1 cellular context compared by ENCODE assay signal in the genomic region with DNA sequence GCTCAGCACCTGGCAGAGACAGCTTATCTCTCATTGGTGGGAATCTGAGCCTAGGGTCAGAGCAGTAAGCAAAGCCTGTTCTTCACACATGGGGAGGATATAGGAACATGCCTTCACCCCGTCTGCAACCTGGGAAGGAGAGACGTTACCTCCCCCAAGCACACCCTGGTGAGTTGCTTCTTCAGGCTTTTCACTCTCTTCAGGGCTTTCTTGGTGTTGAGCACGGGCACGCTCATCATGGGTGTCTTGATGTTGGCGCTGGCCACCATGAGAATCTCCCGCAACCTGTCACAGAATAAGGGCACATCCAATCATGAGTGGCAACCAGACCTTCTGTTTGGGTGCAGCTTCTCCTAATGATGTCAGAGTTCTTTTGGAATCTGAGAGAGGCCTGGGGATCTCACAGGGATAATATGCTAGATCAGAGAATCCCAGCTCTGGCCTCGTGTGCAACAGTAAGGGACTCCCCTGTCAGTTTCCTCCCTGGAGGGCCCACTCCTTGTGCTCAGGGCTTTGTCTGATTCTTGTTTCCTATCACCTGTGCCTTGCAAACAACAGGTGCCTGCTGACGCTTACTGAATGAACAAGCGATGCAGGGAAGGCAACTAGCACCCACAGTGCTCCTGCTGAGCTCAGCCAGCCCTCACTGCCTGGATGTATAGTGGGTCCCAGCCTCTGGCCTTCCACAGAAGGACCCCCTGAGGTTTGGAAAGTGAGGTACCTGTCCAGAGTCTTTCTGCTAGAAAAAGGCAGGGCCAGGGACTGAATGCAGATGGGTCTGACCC.
TF ChIP-seq lines count a peak whose summit lies in the region.

No MANE protein-coding gene starts in this region.

TF ChIP-seq in IMR-90, 13 proteins besides CTCF, POLR2A, EP300 and RAD21:
- TF ChIP-seq MAZ (IDR thresholded peaks at IDR 0.05; ENCODE audit: borderline replicate concordance, low read depth, low read length) (no peak), SMC3 (IDR thresholded peaks at IDR 0.05; ENCODE audit: low read depth, low read length) (no peak), RCOR1 (IDR thresholded peaks at IDR 0.05; ENCODE audit: insufficient replicate concordance, low read length) (no peak), NFE2L2 (IDR thresholded peaks at IDR 0.05; ENCODE audit: low read depth, low read length) (no peak), CHD1 (IDR thresholded peaks at IDR 0.05; ENCODE audit: low read depth, low read length) (no peak), CEBPB (IDR thresholded peaks at IDR 0.05; ENCODE audit: low read depth, low read length) (no peak), BHLHE40 (IDR thresholded peaks at IDR 0.05; ENCODE audit: low read depth, low read length) (no peak), MAFK (IDR thresholded peaks at IDR 0.05; ENCODE audit: low read depth, low read length) (no peak), FOS (IDR thresholded peaks at IDR 0.05; ENCODE audit: low read depth, low read length) (no peak), RFX5 (IDR thresholded peaks at IDR 0.05; ENCODE audit: low read depth, low read length) (no peak), MXI1 (IDR thresholded peaks at IDR 0.05; ENCODE audit: borderline replicate concordance, low read depth, low read length) (no peak), ELK1 (IDR thresholded peaks at IDR 0.05; ENCODE audit: borderline replicate concordance, low read depth, low read length) (no peak), USF2 (IDR thresholded peaks at IDR 0.05; ENCODE audit: low read depth, low read length) (no peak)
